In genomic region chr7:74476546-74477095, GRCh38 we compare ENCODE assay signal across 10 cellular contexts. TPM values are rescaled to one million over a fixed set of nuclear protein-coding genes. Genes with fewer than 3 reads are reported as not detected.
DNase-seq lines count a peak whose midpoint lies in the region; ATAC-seq and TF ChIP-seq lines count a peak whose summit lies in the region.
"Had no signal": no experiment of that assay in that cellular context is flagged by ENCODE, and none has a peak within 500 bp of the region (broad histone marks: within the 10 kb centered on the region; RNA-seq: fewer than 3 reads in every experiment).

No MANE protein-coding gene starts in this region.

- no peaks in the 10 kb centered on the region for H3K27me3 ChIP-seq in heart left ventricle
- no peaks in the 10 kb centered on the region for H3K27me3 ChIP-seq in osteoblast (ENCODE audit: insufficient read depth, low read length)
- no peaks in the 10 kb centered on the region for H3K27me3 ChIP-seq in upper lobe of left lung
- H3K27me3 ChIP-seq: MG63 had no signal

- peak in 1 of 5 donors; percentile 13 for DNase-seq in heart left ventricle
- DNase-seq in Right ventricle myocardium inferior (ENCODE audit: missing footprints) = no peak
- DNase-seq in epithelial cell of esophagus (ENCODE audit: low read depth) = peak; percentile 88
- DNase-seq in osteoblast (ENCODE audit: insufficient read length, low spot score, missing footprints) = no peak
- no peak for DNase-seq in upper lobe of left lung
- no peak for DNase-seq in NCI-H524 (lab: John Stamatoyannopoulos, UW)
- DNase-seq: mesendoderm had no signal

- no peak overlapping the region for H3K4me2 ChIP-seq in osteoblast (ENCODE audit: insufficient read depth, low read length)

- H3K79me2 ChIP-seq in osteoblast (ENCODE audit: insufficient read depth, low read length) = peaks cover 59% of the 10 kb centered on the region

- intact Hi-C loops in heart left ventricle (cut with DNase I) = loop anchor here in 1 of 10 donors (5.0 kb wide), 1 partner anchor 36 kb away; no protein-coding TSS in a partner anchor
- intact Hi-C loops in Right ventricle myocardium inferior (cut with DNase I) = no loop called here

- H3K4me1 ChIP-seq in heart left ventricle = peaks cover 0 to 57% (median 42%) of the 10 kb centered on the region in 12 donors
- peaks cover 51% of the 10 kb centered on the region for H3K4me1 ChIP-seq in osteoblast (ENCODE audit: insufficient read depth, low read length)
- peaks cover 43 to 60% (median 52%) of the 10 kb centered on the region in 4 donors for H3K4me1 ChIP-seq in upper lobe of left lung

- ATAC-seq in heart left ventricle (no peak), Right ventricle myocardium inferior (no peak), upper lobe of left lung (ENCODE audit: low FRiP score in 2 of 2) (no peak), HG03097 (IDR thresholded peaks at IDR 0.05; ENCODE audit: low FRiP score, unreplicated experiment) (no peak), HG02885 (IDR thresholded peaks at IDR 0.05; ENCODE audit: poor library complexity, unreplicated experiment) (no peak)

- H3K4me3 ChIP-seq in heart left ventricle = no peak overlapping the region
- no peak overlapping the region for H3K4me3 ChIP-seq in epithelial cell of esophagus (ENCODE audit: low read length)
- no peak overlapping the region for H3K4me3 ChIP-seq in osteoblast (ENCODE audit: insufficient read depth, low read length)
- H3K4me3 ChIP-seq in upper lobe of left lung = no peak overlapping the region
- H3K4me3 ChIP-seq: MG63 had no signal

- TF ChIP-seq EP300 in upper lobe of left lung (IDR thresholded peaks at IDR 0.05) = no peak

- no peaks in the 10 kb centered on the region for H3K36me3 ChIP-seq in heart left ventricle
- peaks cover 6% of the 10 kb centered on the region for H3K36me3 ChIP-seq in osteoblast (ENCODE audit: insufficient read depth, low read length)
- no peaks in the 10 kb centered on the region for H3K36me3 ChIP-seq in upper lobe of left lung
- H3K36me3 ChIP-seq: MG63 had no signal

- 88 to 90% (median 89%) methylated on average over 11 of the region's 11 CpGs for WGBS in heart left ventricle, 4 donors
- WGBS in upper lobe of left lung, 2 donors = 87 to 88% methylated on average over 11 of the region's 11 CpGs

- no peak for TF ChIP-seq CTCF in heart left ventricle (IDR thresholded peaks at IDR 0.05)
- TF ChIP-seq CTCF in epithelial cell of esophagus (IDR thresholded peaks at IDR 0.05; ENCODE audit: insufficient read depth, low read depth, low read length, missing control alignments) = no peak
- TF ChIP-seq CTCF in osteoblast (IDR thresholded peaks at IDR 0.05; ENCODE audit: extremely low read depth, low read depth, low read length) = no peak
- TF ChIP-seq CTCF in upper lobe of left lung (IDR thresholded peaks at IDR 0.05) = no peak

- H2AFZ ChIP-seq in osteoblast (ENCODE audit: low read length) = no peak overlapping the region

- H3K9me3 ChIP-seq in heart left ventricle (no peaks in the 10 kb centered on the region), osteoblast (ENCODE audit: low read depth, low read length) (no peaks in the 10 kb centered on the region), upper lobe of left lung (no peaks in the 10 kb centered on the region)
- H3K9me3 ChIP-seq: MG63 had no signal

- H3K27ac ChIP-seq in heart left ventricle (peak overlapping the region in 9 of 12 donors; percentile 18 to 99 (median 95)), osteoblast (ENCODE audit: low read depth, low read length) (peak overlapping the region; percentile 99), upper lobe of left lung (peak overlapping the region; percentile 94 to 98 (median 96))

- H4K20me1 ChIP-seq in osteoblast (ENCODE audit: insufficient read depth, low read length) = no peaks in the 10 kb centered on the region

- no peak for TF ChIP-seq POLR2A in heart left ventricle (IDR thresholded peaks at IDR 0.05)
- no peak for TF ChIP-seq POLR2A in upper lobe of left lung (IDR thresholded peaks at IDR 0.05)

RNA-seq across cellular contexts. Expression of gene GTF2IRD1, which starts 22.9 kb away (rescaled TPM):
- total RNA-seq in heart left ventricle = 10 to 100 TPM in 8 of 9 donors, 1 to 10 TPM in 1; 10.0 to 40.4 (median 15.2) TPM
- 10 to 100 TPM; 16.4 to 27.0 TPM for polyA plus RNA-seq in heart left ventricle
- total RNA-seq in Right ventricle myocardium inferior = 19.1 TPM
- total RNA-seq in osteoblast = 15.9 and 18.6 TPM in 2 replicates
- 10 to 100 TPM; 16.4 to 41.9 (median 28.1) TPM for total RNA-seq in upper lobe of left lung
